11 cellular contexts compared by ENCODE assay signal in the genomic region with DNA sequence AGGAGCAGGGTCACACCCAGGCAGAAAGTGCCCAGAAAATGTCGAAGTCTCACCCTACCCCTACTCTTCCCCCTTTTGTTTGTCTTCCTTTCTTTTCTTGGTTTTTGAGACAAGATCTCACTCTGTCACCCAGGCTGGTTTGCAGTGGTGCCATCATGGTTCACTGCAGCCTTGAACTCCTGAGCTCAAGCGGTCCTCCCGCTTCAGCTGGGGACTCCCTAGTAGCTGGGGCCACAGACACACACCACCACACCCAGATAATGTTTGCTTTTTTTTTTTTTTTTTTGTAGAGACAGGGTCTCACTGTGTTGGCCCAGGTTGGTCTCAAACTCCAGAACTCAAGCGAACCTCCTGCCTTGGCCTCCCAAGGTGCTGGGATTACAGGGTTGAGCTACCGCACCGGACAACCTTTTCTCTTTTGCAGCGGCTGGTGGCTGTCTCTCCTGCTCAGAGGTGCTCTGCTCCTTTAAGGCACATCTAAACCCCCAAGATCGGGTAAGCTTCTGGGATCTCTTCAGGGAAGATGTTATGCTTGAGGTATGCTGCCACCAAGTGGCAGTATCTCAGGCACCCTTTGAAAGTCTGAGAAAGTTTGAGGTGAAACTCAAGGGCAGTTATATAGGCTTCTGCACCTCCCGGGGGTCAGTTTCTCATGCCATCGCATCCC. TPM values are rescaled to one million over a fixed set of nuclear protein-coding genes. Genes with fewer than 3 reads are reported as not detected.
DNase-seq lines count a peak whose midpoint lies in the region; ATAC-seq, FAIRE-seq and TF ChIP-seq lines count a peak whose summit lies in the region.
"Had no signal": no experiment of that assay in that cellular context is flagged by ENCODE, and none has a peak within 500 bp of the region (broad histone marks: within the 10 kb centered on the region; RNA-seq: fewer than 3 reads in every experiment).

No MANE protein-coding gene starts in this region.

- TF ChIP-seq POLR2A in tibial nerve (IDR thresholded peaks at IDR 0.05), result no peak

- H3K4me3 ChIP-seq in kidney (ENCODE audit: low read length in 2 of 2) (no peak overlapping the region), tibial nerve (no peak overlapping the region)
- H3K4me3 ChIP-seq: esophagus muscularis mucosa had no signal

- H3K9ac ChIP-seq in kidney (ENCODE audit: low read length in 2 of 2), result no peak overlapping the region

- WGBS in tibial nerve, 2 donors, result 82 to 86% methylated on average over 10 of the region's 10 CpGs

- H3K9me3 ChIP-seq in kidney (ENCODE audit: control insufficient read depth in 1 of 2, low read length in 2 of 2) (no peaks in the 10 kb centered on the region), tibial nerve (no peaks in the 10 kb centered on the region)
- H3K9me3 ChIP-seq: esophagus muscularis mucosa had no signal

- H3K4me1 ChIP-seq in kidney (ENCODE audit: control insufficient read depth in 1 of 2, insufficient read depth in 1 of 2, low read depth in 1 of 2, low read length in 2 of 2), result no peaks in the 10 kb centered on the region
- H3K4me1 ChIP-seq in tibial nerve, result peaks cover 0 to 9% (median 0%) of the 10 kb centered on the region in 4 donors

- H3K36me3 ChIP-seq in kidney (ENCODE audit: control insufficient read depth in 1 of 2, insufficient read depth in 2 of 2, low read length in 2 of 2) (no peaks in the 10 kb centered on the region), tibial nerve (no peaks in the 10 kb centered on the region)
- H3K36me3 ChIP-seq: esophagus muscularis mucosa had no signal

- peak; percentile 46 for ATAC-seq in SK-N-SH treated with all-trans-retinoic acid at 6 μM for 48 hours

- TF ChIP-seq CTCF in kidney (IDR thresholded peaks at IDR 0.05; ENCODE audit: borderline replicate concordance, extremely low read depth, insufficient read depth), result no peak
- no peak for TF ChIP-seq CTCF in tibial nerve (IDR thresholded peaks at IDR 0.05)

- FAIRE-seq in kidney (lab: Jason Lieb, UNC), result no peak

- H3K27ac ChIP-seq in kidney (ENCODE audit: low read depth in 2 of 2, low read length in 2 of 2), result no peak overlapping the region
- no peak overlapping the region for H3K27ac ChIP-seq in tibial nerve
- H3K27ac ChIP-seq: esophagus muscularis mucosa had no signal

- TF ChIP-seq EP300 in tibial nerve (IDR thresholded peaks at IDR 0.05), result no peak

- H3K27me3 ChIP-seq in tibial nerve, result peaks cover 0 to 7% of the 10 kb centered on the region in 2 donors

- DNase-seq in Daoy (ENCODE audit: low read depth) (peak; percentile 45), HK-2 (ENCODE audit: unreplicated experiment) (peak; percentile 26), kidney tubule cell (ENCODE audit: low spot score) (peak; percentile 16), activated gamma-delta T cell treated with Interleukin-2 at 50 U/mL for 16 hours (no peak), kidney (no peak), tibial nerve (ENCODE audit: low spot score in 2 of 2) (no peak)
- DNase-seq in activated CD8-positive, alpha-beta memory T cell treated with anti-CD3 and anti-CD28 coated beads for 24 hours, result no peak
- DNase-seq: NCI-H1436, T-helper 9 cell had no signal

- intact Hi-C loops in kidney (cut with DNase I), result no loop called here

TF ChIP-seq in SK-N-SH treated with all-trans-retinoic acid at 6 μM for 48 hours, 23 proteins besides CTCF, POLR2A, EP300 and RAD21:
- TF ChIP-seq OSR1 (CRISPR knock-in tag; IDR thresholded peaks at IDR 0.05) (no peak), ARNTL (CRISPR knock-in tag; IDR thresholded peaks at IDR 0.05; ENCODE audit: borderline replicate concordance, low read depth) (no peak), ZC3H10 (CRISPR knock-in tag; IDR thresholded peaks at IDR 0.05) (no peak)
- TF ChIP-seq, protein P1, sequence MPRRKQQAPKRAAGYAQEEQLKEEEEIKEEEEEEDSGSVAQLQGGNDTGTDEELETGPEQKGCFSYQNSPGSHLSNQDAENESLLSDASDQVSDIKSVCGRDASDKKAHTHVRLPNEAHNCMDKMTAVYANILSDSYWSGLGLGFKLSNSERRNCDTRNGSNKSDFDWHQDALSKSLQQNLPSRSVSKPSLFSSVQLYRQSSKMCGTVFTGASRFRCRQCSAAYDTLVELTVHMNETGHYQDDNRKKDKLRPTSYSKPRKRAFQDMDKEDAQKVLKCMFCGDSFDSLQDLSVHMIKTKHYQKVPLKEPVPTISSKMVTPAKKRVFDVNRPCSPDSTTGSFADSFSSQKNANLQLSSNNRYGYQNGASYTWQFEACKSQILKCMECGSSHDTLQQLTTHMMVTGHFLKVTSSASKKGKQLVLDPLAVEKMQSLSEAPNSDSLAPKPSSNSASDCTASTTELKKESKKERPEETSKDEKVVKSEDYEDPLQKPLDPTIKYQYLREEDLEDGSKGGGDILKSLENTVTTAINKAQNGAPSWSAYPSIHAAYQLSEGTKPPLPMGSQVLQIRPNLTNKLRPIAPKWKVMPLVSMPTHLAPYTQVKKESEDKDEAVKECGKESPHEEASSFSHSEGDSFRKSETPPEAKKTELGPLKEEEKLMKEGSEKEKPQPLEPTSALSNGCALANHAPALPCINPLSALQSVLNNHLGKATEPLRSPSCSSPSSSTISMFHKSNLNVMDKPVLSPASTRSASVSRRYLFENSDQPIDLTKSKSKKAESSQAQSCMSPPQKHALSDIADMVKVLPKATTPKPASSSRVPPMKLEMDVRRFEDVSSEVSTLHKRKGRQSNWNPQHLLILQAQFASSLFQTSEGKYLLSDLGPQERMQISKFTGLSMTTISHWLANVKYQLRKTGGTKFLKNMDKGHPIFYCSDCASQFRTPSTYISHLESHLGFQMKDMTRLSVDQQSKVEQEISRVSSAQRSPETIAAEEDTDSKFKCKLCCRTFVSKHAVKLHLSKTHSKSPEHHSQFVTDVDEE (CRISPR knock-in tag; IDR thresholded peaks at IDR 0.05), result no peak

RNA-seq across cellular contexts. Expression of a gene that starts 22.4 kb away (rescaled TPM):
- 3.0 and 7.0 TPM in 2 replicates for total RNA-seq in Daoy (2014; rRNA removed; shearing (Covaris generic))
- 8.3 TPM for total RNA-seq in kidney
- polyA plus RNA-seq in kidney (ENCODE audit: insufficient read depth, low read depth, low replicate concordance), result 1.5 TPM
- total RNA-seq in tibial nerve, result 10 to 100 TPM in 2 of 4 donors, 1 to 10 TPM in 2; 1.4 to 18.0 (median 9.0) TPM

RNA-seq across cellular contexts. Expression of a gene that starts 24.5 kb away (rescaled TPM):
- total RNA-seq in Daoy (2014; rRNA removed; shearing (Covaris generic)), result 0.34 and 0.74 TPM in 2 replicates
- total RNA-seq in kidney (0.72 TPM), tibial nerve (1 to 10 TPM in 1 of 4 donors, under 1 TPM in 3; 0.30 to 1.7 (median 0.61) TPM)
- 1.8 TPM for polyA plus RNA-seq in kidney (ENCODE audit: insufficient read depth, low read depth, low replicate concordance)

RNA-seq across cellular contexts. Expression of a gene that starts 24.6 kb away (rescaled TPM):
- 19.0 and 23.9 TPM in 2 replicates for total RNA-seq in Daoy (2014; rRNA removed; shearing (Covaris generic))
- total RNA-seq in kidney (27.3 TPM), tibial nerve (10 to 100 TPM; 17.7 to 41.4 (median 38.2) TPM)
- 27.0 TPM for polyA plus RNA-seq in kidney (ENCODE audit: insufficient read depth, low read depth, low replicate concordance)

RNA-seq across cellular contexts. Expression of a gene that starts 39.9 kb away (rescaled TPM):
- total RNA-seq in Daoy (2014; rRNA removed; shearing (Covaris generic)), result 48.0 and 51.7 TPM in 2 replicates
- total RNA-seq in kidney (22.5 TPM), tibial nerve (10 to 100 TPM; 19.4 to 33.9 (median 24.0) TPM)
- 26.0 TPM for polyA plus RNA-seq in kidney (ENCODE audit: insufficient read depth, low read depth, low replicate concordance)

RNA-seq across cellular contexts. Expression of a gene that starts 53.5 kb away (rescaled TPM):
- 0.17 TPM in 1 of 2 replicates, not detected in the other for total RNA-seq in Daoy (2014; rRNA removed; shearing (Covaris generic))
- not detected for total RNA-seq in kidney
- polyA plus RNA-seq in kidney (ENCODE audit: insufficient read depth, low read depth, low replicate concordance), result 7.4 TPM
- total RNA-seq in tibial nerve, result not detected
- total RNA-seq: esophagus muscularis mucosa had no signal

Comparison
In these comparisons a context has a peak if more than half of its experiments do, and no peak if none do; other contexts are left out.
1. DNase-seq: peak in Daoy (single experiment), HK-2 (single experiment) and kidney tubule cell (single experiment); none in activated gamma-delta T cell treated with Interleukin-2 at 50 U/mL for 16 hours (single experiment), activated CD8-positive, alpha-beta memory T cell treated with anti-CD3 and anti-CD28 coated beads for 24 hours (single experiment), kidney (single experiment) and tibial nerve (0 of 2).